Comparison of ENCODE assay signal across 1 cellular context in the genomic region with DNA sequence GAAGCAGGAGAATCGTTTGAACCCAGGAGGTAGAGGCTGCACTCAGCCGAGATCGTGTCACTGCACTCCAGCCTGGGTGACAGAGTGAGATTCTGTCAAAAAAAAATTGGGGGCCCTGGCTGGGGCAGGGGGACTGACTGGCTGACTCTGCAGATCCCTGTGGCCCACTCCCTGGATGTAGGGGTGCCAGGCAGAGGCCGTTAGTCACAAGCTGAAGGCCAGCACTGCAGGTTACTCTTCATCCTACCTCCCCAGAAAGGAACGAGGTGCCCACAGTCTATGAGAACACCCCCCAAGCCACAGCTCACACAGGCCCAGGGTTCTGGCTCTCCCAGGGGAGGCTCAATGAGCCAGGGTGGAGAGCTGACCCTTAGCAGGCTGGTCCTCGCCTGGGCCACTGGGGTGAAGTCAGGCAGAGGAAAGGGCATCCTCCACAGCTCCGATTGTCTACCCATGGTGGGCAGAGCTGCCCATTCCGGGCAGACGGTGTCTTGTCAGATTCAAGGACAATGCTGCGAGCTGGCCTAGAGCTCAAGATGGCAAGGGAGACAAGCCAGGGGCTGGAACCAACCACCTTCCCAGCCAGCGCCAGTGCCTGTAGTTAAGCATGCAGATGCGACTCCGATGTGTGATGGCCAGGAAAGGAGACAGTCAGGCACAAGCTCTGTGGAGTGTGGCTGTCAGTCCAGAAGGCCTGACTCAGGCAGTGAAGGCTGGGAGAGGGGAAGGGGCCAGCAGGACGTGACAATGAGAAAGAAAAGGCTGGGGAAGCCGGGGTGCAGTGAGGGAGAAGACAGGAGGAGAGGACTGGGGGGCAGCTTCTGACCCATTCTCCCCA.
TF ChIP-seq lines count a peak whose summit lies in the region.

No MANE protein-coding gene starts in this region.

TF ChIP-seq in GM12878, 131 proteins besides CTCF, POLR2A, EP300 and RAD21:
- TF ChIP-seq BCL11A (IDR thresholded peaks at IDR 0.05; ENCODE audit: low read depth, low read length) (no peak), BHLHE40 (IDR thresholded peaks at IDR 0.05; ENCODE audit: borderline replicate concordance in 1 of 2, low read depth in 2 of 2, low read length in 1 of 2) (no peak), SREBF2 (IDR thresholded peaks at IDR 0.05; ENCODE audit: low read length) (no peak), YBX1 (IDR thresholded peaks at IDR 0.05) (no peak), BMI1 (IDR thresholded peaks at IDR 0.05; ENCODE audit: borderline replicate concordance) (no peak), ZNF217 (IDR thresholded peaks at IDR 0.05) (no peak), BRCA1 (IDR thresholded peaks at IDR 0.05; ENCODE audit: low read depth, low read length) (no peak), FOXM1 (IDR thresholded peaks at IDR 0.05; ENCODE audit: low read depth, low read length) (no peak), TCF3 (IDR thresholded peaks at IDR 0.05; ENCODE audit: borderline replicate concordance, insufficient read depth, low read depth, low read length) (no peak), TARDBP (IDR thresholded peaks at IDR 0.05; ENCODE audit: borderline replicate concordance) (no peak)
- TF ChIP-seq, protein P1, sequence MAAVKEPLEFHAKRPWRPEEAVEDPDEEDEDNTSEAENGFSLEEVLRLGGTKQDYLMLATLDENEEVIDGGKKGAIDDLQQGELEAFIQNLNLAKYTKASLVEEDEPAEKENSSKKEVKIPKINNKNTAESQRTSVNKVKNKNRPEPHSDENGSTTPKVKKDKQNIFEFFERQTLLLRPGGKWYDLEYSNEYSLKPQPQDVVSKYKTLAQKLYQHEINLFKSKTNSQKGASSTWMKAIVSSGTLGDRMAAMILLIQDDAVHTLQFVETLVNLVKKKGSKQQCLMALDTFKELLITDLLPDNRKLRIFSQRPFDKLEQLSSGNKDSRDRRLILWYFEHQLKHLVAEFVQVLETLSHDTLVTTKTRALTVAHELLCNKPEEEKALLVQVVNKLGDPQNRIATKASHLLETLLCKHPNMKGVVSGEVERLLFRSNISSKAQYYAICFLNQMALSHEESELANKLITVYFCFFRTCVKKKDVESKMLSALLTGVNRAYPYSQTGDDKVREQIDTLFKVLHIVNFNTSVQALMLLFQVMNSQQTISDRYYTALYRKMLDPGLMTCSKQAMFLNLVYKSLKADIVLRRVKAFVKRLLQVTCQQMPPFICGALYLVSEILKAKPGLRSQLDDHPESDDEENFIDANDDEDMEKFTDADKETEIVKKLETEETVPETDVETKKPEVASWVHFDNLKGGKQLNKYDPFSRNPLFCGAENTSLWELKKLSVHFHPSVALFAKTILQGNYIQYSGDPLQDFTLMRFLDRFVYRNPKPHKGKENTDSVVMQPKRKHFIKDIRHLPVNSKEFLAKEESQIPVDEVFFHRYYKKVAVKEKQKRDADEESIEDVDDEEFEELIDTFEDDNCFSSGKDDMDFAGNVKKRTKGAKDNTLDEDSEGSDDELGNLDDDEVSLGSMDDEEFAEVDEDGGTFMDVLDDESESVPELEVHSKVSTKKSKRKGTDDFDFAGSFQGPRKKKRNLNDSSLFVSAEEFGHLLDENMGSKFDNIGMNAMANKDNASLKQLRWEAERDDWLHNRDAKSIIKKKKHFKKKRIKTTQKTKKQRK (IDR thresholded peaks at IDR 0.05; ENCODE audit: low read depth, low read length): no peak
- TF ChIP-seq, protein P2, sequence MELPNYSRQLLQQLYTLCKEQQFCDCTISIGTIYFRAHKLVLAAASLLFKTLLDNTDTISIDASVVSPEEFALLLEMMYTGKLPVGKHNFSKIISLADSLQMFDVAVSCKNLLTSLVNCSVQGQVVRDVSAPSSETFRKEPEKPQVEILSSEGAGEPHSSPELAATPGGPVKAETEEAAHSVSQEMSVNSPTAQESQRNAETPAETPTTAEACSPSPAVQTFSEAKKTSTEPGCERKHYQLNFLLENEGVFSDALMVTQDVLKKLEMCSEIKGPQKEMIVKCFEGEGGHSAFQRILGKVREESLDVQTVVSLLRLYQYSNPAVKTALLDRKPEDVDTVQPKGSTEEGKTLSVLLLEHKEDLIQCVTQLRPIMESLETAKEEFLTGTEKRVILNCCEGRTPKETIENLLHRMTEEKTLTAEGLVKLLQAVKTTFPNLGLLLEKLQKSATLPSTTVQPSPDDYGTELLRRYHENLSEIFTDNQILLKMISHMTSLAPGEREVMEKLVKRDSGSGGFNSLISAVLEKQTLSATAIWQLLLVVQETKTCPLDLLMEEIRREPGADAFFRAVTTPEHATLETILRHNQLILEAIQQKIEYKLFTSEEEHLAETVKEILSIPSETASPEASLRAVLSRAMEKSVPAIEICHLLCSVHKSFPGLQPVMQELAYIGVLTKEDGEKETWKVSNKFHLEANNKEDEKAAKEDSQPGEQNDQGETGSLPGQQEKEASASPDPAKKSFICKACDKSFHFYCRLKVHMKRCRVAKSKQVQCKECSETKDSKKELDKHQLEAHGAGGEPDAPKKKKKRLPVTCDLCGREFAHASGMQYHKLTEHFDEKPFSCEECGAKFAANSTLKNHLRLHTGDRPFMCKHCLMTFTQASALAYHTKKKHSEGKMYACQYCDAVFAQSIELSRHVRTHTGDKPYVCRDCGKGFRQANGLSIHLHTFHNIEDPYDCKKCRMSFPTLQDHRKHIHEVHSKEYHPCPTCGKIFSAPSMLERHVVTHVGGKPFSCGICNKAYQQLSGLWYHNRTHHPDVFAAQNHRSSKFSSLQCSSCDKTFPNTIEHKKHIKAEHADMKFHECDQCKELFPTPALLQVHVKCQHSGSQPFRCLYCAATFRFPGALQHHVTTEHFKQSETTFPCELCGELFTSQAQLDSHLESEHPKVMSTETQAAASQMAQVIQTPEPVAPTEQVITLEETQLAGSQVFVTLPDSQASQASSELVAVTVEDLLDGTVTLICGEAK (IDR thresholded peaks at IDR 0.05; ENCODE audit: borderline replicate concordance): no peak
- TF ChIP-seq, protein P3, sequence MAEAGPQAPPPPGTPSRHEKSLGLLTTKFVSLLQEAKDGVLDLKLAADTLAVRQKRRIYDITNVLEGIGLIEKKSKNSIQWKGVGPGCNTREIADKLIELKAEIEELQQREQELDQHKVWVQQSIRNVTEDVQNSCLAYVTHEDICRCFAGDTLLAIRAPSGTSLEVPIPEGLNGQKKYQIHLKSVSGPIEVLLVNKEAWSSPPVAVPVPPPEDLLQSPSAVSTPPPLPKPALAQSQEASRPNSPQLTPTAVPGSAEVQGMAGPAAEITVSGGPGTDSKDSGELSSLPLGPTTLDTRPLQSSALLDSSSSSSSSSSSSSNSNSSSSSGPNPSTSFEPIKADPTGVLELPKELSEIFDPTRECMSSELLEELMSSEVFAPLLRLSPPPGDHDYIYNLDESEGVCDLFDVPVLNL (IDR thresholded peaks at IDR 0.05; ENCODE audit: low read depth, low read length): no peak
- TF ChIP-seq, protein P4, sequence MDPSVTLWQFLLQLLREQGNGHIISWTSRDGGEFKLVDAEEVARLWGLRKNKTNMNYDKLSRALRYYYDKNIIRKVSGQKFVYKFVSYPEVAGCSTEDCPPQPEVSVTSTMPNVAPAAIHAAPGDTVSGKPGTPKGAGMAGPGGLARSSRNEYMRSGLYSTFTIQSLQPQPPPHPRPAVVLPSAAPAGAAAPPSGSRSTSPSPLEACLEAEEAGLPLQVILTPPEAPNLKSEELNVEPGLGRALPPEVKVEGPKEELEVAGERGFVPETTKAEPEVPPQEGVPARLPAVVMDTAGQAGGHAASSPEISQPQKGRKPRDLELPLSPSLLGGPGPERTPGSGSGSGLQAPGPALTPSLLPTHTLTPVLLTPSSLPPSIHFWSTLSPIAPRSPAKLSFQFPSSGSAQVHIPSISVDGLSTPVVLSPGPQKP (IDR thresholded peaks at IDR 0.05; ENCODE audit: low read depth, low read length): no peak
TF ChIP-seq in GM12878: peak in this region for 0.
